2 cellular contexts compared by ENCODE assay signal in the genomic region with DNA sequence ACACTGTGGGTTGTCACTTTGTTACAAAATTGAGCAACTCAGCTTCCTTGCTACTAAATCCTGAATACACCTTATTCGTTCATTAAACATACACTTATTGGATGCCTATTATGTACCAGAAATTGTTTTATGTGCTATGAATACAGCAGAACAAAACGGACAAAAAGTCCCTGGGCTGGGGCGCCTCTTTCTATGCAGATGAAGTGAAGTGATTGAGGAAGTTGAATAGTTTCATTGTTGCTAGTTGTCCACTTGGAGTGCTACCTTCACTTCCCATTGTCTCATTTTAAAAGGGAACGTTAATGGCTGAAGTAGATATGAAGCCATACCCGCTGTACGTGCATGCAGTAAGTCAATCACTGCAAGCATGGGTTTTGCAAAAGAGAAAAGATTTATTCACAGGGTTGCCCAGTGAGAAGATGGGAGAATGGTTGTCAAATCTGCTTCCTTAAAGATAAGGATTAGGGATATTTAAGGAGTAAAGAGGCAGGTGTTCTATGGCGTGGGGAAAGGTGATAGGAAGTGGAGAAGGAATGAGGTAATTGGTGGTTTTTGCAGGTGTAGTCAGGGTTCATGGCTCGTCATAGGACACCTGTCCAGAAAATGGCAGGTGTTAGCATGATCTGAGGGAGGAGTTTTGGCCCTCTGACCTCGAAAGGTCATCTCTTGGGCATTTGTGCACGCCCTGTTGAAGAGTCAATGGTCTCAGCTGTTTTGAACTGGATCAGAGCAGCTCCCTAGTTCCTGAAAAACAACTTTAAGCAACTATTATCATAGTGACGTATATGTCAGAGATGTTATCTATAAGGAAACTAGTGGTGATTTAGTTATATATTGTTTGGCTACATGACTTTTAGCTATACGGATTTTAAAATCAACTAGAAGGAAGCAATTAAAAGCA.
TF ChIP-seq lines count a peak whose summit lies in the region.

No MANE protein-coding gene starts in this region.

TF ChIP-seq in HepG2, 621 proteins besides CTCF, POLR2A, EP300 and RAD21:
- TF ChIP-seq CREB1 (IDR thresholded peaks at IDR 0.05) (peak; percentile 13; the same call in 1 of the 2 replicates), CREB1 (CRISPR knock-in tag; IDR thresholded peaks at IDR 0.05) (no peak), TAF1 (CRISPR knock-in tag; IDR thresholded peaks at IDR 0.05) (no peak), ZNF784 (CRISPR knock-in tag; IDR thresholded peaks at IDR 0.05; ENCODE audit: borderline replicate concordance) (no peak), SALL1 (CRISPR knock-in tag; IDR thresholded peaks at IDR 0.05) (no peak)

TF ChIP-seq in H1, 55 proteins besides CTCF, POLR2A, EP300 and RAD21:
- TF ChIP-seq CTBP2 (IDR thresholded peaks at IDR 0.05; ENCODE audit: borderline replicate concordance, insufficient read depth, insufficient read length, low read length) (no peak), YY1 (IDR thresholded peaks at IDR 0.05; ENCODE audit: low read depth, low read length) (no peak), TBP (IDR thresholded peaks at IDR 0.05; ENCODE audit: low read depth, low read length) (no peak), BRCA1 (IDR thresholded peaks at IDR 0.05; ENCODE audit: low read depth, low read length) (no peak), CHD2 (IDR thresholded peaks at IDR 0.05; ENCODE audit: low read length) (no peak), RBBP5 (IDR thresholded peaks at IDR 0.05; ENCODE audit: borderline replicate concordance, low read depth, low read length) (no peak), ZNF274 (IDR thresholded peaks at IDR 0.05; ENCODE audit: borderline replicate concordance, extremely low read depth, low read length) (no peak), RXRA (IDR thresholded peaks at IDR 0.05; ENCODE audit: insufficient read depth, low read depth, low read length) (no peak), SIN3A (conservative IDR thresholded peaks at IDR 0.05 in 1 of 2, IDR thresholded peaks at IDR 0.05 in 1 of 2; ENCODE audit: low read depth in 1 of 2, low read length in 2 of 2) (no peak), BCL11A (IDR thresholded peaks at IDR 0.05; ENCODE audit: low read depth in 2 of 2, low read length in 2 of 2) (no peak)
- TF ChIP-seq, protein P1, sequence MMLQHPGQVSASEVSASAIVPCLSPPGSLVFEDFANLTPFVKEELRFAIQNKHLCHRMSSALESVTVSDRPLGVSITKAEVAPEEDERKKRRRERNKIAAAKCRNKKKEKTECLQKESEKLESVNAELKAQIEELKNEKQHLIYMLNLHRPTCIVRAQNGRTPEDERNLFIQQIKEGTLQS (IDR thresholded peaks at IDR 0.05; ENCODE audit: insufficient read depth, low read depth, low read length): no peak
TF ChIP-seq in H1: peak in this region for 0.
